ENCODE assay signal across 10 cellular contexts in genomic region chr12:104524026-104524425, GRCh38.
DNase-seq lines count a peak whose midpoint lies in the region; ATAC-seq and TF ChIP-seq lines count a peak whose summit lies in the region.
"Had no signal": no experiment of that assay in that cellular context is flagged by ENCODE, and none has a peak within 500 bp of the region (broad histone marks: within the 10 kb centered on the region; RNA-seq: fewer than 3 reads in every experiment).

No MANE protein-coding gene starts in this region.

- H3K4ac ChIP-seq in mesenchymal stem cell (ENCODE audit: low read depth in 1 of 2, low read length in 2 of 2): no peak overlapping the region

- H3K4me3 ChIP-seq in CD4-positive, alpha-beta memory T cell (ENCODE audit: low read length in 2 of 2): no peak overlapping the region
- H3K4me3 ChIP-seq in MM.1S (ENCODE audit: low read length) (no peak overlapping the region), mesenchymal stem cell (ENCODE audit: insufficient read depth in 1 of 2, low read depth in 1 of 2, low read length in 2 of 2) (peak overlapping the region in 1 of 2 experiments; percentile 1)

- peak overlapping the region in 3 of 7 donors; percentile 26 to 74 (median 49) for H3K27ac Mint-ChIP-seq in CD4-positive, alpha-beta memory T cell
- H3K27ac Mint-ChIP-seq in activated CD4-positive, alpha-beta memory T cell treated with anti-CD3 and anti-CD28 coated beads, Interleukin-2, amount 10 ng/mL, durations not matched to agents 7 days and 5 days: no peak overlapping the region

- H3K9me2 ChIP-seq in MM.1S (replicated peaks; ENCODE audit: insufficient read depth, low read length): no peaks in the 10 kb centered on the region

- POLR2A ChIA-PET in CD4-positive, alpha-beta memory T cell (lab: Charles Lee; ENCODE audit: partially characterized antibody): interaction anchor here (1.0 kb wide), 1 partner anchor 46 kb away, joined by 3 read pairs; no protein-coding TSS in a partner anchor
- POLR2A ChIA-PET in activated CD4-positive, alpha-beta memory T cell treated with anti-CD3 and anti-CD28 coated beads, Interleukin-2, amount 10 ng/mL, durations not matched to agents 7 days and 5 days (lab: Charles Lee): interaction anchor here (1.6 kb wide), 1 partner anchor 66 kb away, joined by 4 read pairs; no protein-coding TSS in a partner anchor

- H4K8ac ChIP-seq in mesenchymal stem cell (ENCODE audit: low read length): no peak overlapping the region

- H3K9ac ChIP-seq in MM.1S (ENCODE audit: low read length): no peak overlapping the region; the same call in 1 of the 2 replicates
- peak overlapping the region; percentile 18 for H3K9ac ChIP-seq in mesenchymal stem cell (ENCODE audit: low read length)

- H3K4me3 Mint-ChIP-seq in CD4-positive, alpha-beta memory T cell: peak overlapping the region in 6 of 8 donors; percentile 11 to 71 (median 41)
- H3K4me3 Mint-ChIP-seq in activated CD4-positive, alpha-beta memory T cell treated with anti-CD3 and anti-CD28 coated beads, Interleukin-2, amount 10 ng/mL, durations not matched to agents 7 days and 5 days: no peak overlapping the region

- ATAC-seq in HG02763 (IDR thresholded peaks at IDR 0.05; ENCODE audit: unreplicated experiment): no peak

- no peak for TF ChIP-seq CTCF in MM.1S (IDR thresholded peaks at IDR 0.05; ENCODE audit: low read length)

- H3K79me2 ChIP-seq in MM.1S (ENCODE audit: low read length): peaks cover 88% of the 10 kb centered on the region

- peaks cover 4% of the 10 kb centered on the region for H3K79me1 ChIP-seq in mesenchymal stem cell (replicated peaks; ENCODE audit: low read length, poor library complexity, severe bottlenecking)

- H3K9me3 ChIP-seq in CD4-positive, alpha-beta memory T cell (ENCODE audit: control insufficient read depth in 1 of 2, low read length in 2 of 2): no peaks in the 10 kb centered on the region
- H3K9me3 ChIP-seq in MM.1S (replicated peaks; ENCODE audit: insufficient read depth, low read length) (no peaks in the 10 kb centered on the region), mesenchymal stem cell (ENCODE audit: control insufficient read depth, low read length) (no peaks in the 10 kb centered on the region)

- peaks cover 2 to 16% of the 10 kb centered on the region in 2 donors for H3K36me3 Mint-ChIP-seq in CD4-positive, alpha-beta memory T cell
- H3K36me3 Mint-ChIP-seq in activated CD4-positive, alpha-beta memory T cell treated with anti-CD3 and anti-CD28 coated beads, Interleukin-2, amount 10 ng/mL, durations not matched to agents 7 days and 5 days (ENCODE audit: low read depth): peaks cover 60% of the 10 kb centered on the region

- H2BK15ac ChIP-seq in mesenchymal stem cell (ENCODE audit: low read depth, poor library complexity, severe bottlenecking): no peak overlapping the region

- H2BK5ac ChIP-seq in mesenchymal stem cell (ENCODE audit: low read depth, low read length, poor library complexity, severe bottlenecking): no peak overlapping the region

- no peak overlapping the region for H3K27ac ChIP-seq in CD4-positive, alpha-beta memory T cell (ENCODE audit: low read depth, low read length)
- H3K27ac ChIP-seq in MM.1S (ENCODE audit: low read length) (peak overlapping the region; percentile 45; the same call in 1 of the 2 replicates), mesenchymal stem cell (ENCODE audit: low read length, poor library complexity, severe bottlenecking) (no peak overlapping the region)

- H3F3A ChIP-seq in MM.1S (ENCODE audit: insufficient read depth, low read length): no peaks in the 10 kb centered on the region

- no peak overlapping the region for H3K23ac ChIP-seq in mesenchymal stem cell (ENCODE audit: low read length in 2 of 2)

- H3K27me3 ChIP-seq in CD4-positive, alpha-beta memory T cell (ENCODE audit: insufficient read depth, low read length): no peaks in the 10 kb centered on the region
- no peaks in the 10 kb centered on the region for H3K27me3 ChIP-seq in MM.1S (replicated peaks; ENCODE audit: insufficient read depth, low read length)
- peaks cover 0 to 6% of the 10 kb centered on the region in 2 experiments for H3K27me3 ChIP-seq in mesenchymal stem cell (ENCODE audit: control insufficient read depth in 1 of 2, insufficient read depth in 1 of 2, low read length in 2 of 2)

- no peaks in the 10 kb centered on the region for H3K36me3 ChIP-seq in CD4-positive, alpha-beta memory T cell (ENCODE audit: insufficient read depth, low read length)
- no peaks in the 10 kb centered on the region for H3K36me3 ChIP-seq in MM.1S (replicated peaks; ENCODE audit: insufficient read depth, low read length)
- H3K36me3 ChIP-seq in mesenchymal stem cell (ENCODE audit: control insufficient read depth in 1 of 2, insufficient read depth in 2 of 2, low read depth in 1 of 2, low read length in 2 of 2): no peaks in the 10 kb centered on the region

- no peaks in the 10 kb centered on the region for H3K9me3 Mint-ChIP-seq in CD4-positive, alpha-beta memory T cell
- peaks cover 4% of the 10 kb centered on the region for H3K9me3 Mint-ChIP-seq in activated CD4-positive, alpha-beta memory T cell treated with anti-CD3 and anti-CD28 coated beads, Interleukin-2, amount 10 ng/mL, durations not matched to agents 7 days and 5 days

- H3K4me1 ChIP-seq in CD4-positive, alpha-beta memory T cell (ENCODE audit: insufficient read depth, low read length): peaks cover 66% of the 10 kb centered on the region
- H3K4me1 ChIP-seq in MM.1S (ENCODE audit: low read length) (peaks cover 17% of the 10 kb centered on the region), mesenchymal stem cell (ENCODE audit: control insufficient read depth, insufficient read depth, low read depth, low read length) (peaks cover 5% of the 10 kb centered on the region)

- H4K20me1 ChIP-seq in MM.1S (ENCODE audit: insufficient read depth, low read length): no peaks in the 10 kb centered on the region

- H3K14ac ChIP-seq in mesenchymal stem cell (ENCODE audit: low read length in 2 of 2): no peak overlapping the region

- CTCF ChIA-PET in CD4-positive, alpha-beta memory T cell (lab: Charles Lee; ENCODE audit: partially characterized antibody): interaction anchor here (1.0 kb wide), 1 partner anchor 67 kb away, joined by 3 read pairs; the partner anchor contains the start of gene CHST11
- CTCF ChIA-PET in activated CD4-positive, alpha-beta memory T cell treated with anti-CD3 and anti-CD28 coated beads, Interleukin-2, amount 10 ng/mL, durations not matched to agents 7 days and 5 days (lab: Charles Lee): no interaction called here

- DNase-seq in CD4-positive, alpha-beta memory T cell: no peak
- DNase-seq in MM.1S (no peak), SHP77 treated with DMSO at 0.1 percent for 48 hours (lab: John Stamatoyannopoulos, UW) (peak; percentile 60), mesenchymal stem cell (no peak), dermis blood vessel endothelial cell (no peak)
- DNase-seq in activated CD4-positive, alpha-beta memory T cell treated with anti-CD3 and anti-CD28 coated beads, Interleukin-2, amount 10 ng/mL, durations not matched to agents 7 days and 5 days: no peak
- no peak for DNase-seq in NK-92 treated with Interleukin-12 subunit alpha and Interleukin-12 subunit beta, amount 100 ng/mL, for 24 hours (lab: John Stamatoyannopoulos, UW)
- DNase-seq: activated naive CD4-positive, alpha-beta T cell; nucleus accumbens had no signal

- H2BK12ac ChIP-seq in mesenchymal stem cell (ENCODE audit: low read length in 2 of 2): no peak overlapping the region

- no peaks in the 10 kb centered on the region for H3K27me3 Mint-ChIP-seq in CD4-positive, alpha-beta memory T cell
- no peaks in the 10 kb centered on the region for H3K27me3 Mint-ChIP-seq in activated CD4-positive, alpha-beta memory T cell treated with anti-CD3 and anti-CD28 coated beads, Interleukin-2, amount 10 ng/mL, durations not matched to agents 7 days and 5 days

- no peak overlapping the region for H2BK120ac ChIP-seq in mesenchymal stem cell (ENCODE audit: low read depth, low read length)

- no peak overlapping the region for H4K91ac ChIP-seq in mesenchymal stem cell (ENCODE audit: low read length)

- intact Hi-C loops in CD4-positive, alpha-beta memory T cell (cut with micrococcal nuclease): no loop called here

- WGBS in mesenchymal stem cell: 88% methylated on average over 3 of the region's 3 CpGs

- peaks cover 69 to 94% (median 82%) of the 10 kb centered on the region in 4 donors for H3K4me1 Mint-ChIP-seq in CD4-positive, alpha-beta memory T cell
- H3K4me1 Mint-ChIP-seq in activated CD4-positive, alpha-beta memory T cell treated with anti-CD3 and anti-CD28 coated beads, Interleukin-2, amount 10 ng/mL, durations not matched to agents 7 days and 5 days: peaks cover 70% of the 10 kb centered on the region

- no peak overlapping the region for H3K18ac ChIP-seq in mesenchymal stem cell (ENCODE audit: low read depth in 1 of 2, low read length in 2 of 2)

- no peak overlapping the region for H2AK5ac ChIP-seq in mesenchymal stem cell (ENCODE audit: low read length, severe bottlenecking)

- H2AFZ ChIP-seq in MM.1S (ENCODE audit: low read length): no peak overlapping the region
- no peak overlapping the region for H2AFZ ChIP-seq in mesenchymal stem cell (ENCODE audit: low read depth, low read length)

- H3K4me2 ChIP-seq in MM.1S (ENCODE audit: low read depth, low read length) (peak overlapping the region; percentile 48; the same call in 1 of the 2 replicates), mesenchymal stem cell (ENCODE audit: low read length, poor library complexity, severe bottlenecking) (no peak overlapping the region)
